Comparison of ENCODE assay signal across 8 cellular contexts in the genomic region with DNA sequence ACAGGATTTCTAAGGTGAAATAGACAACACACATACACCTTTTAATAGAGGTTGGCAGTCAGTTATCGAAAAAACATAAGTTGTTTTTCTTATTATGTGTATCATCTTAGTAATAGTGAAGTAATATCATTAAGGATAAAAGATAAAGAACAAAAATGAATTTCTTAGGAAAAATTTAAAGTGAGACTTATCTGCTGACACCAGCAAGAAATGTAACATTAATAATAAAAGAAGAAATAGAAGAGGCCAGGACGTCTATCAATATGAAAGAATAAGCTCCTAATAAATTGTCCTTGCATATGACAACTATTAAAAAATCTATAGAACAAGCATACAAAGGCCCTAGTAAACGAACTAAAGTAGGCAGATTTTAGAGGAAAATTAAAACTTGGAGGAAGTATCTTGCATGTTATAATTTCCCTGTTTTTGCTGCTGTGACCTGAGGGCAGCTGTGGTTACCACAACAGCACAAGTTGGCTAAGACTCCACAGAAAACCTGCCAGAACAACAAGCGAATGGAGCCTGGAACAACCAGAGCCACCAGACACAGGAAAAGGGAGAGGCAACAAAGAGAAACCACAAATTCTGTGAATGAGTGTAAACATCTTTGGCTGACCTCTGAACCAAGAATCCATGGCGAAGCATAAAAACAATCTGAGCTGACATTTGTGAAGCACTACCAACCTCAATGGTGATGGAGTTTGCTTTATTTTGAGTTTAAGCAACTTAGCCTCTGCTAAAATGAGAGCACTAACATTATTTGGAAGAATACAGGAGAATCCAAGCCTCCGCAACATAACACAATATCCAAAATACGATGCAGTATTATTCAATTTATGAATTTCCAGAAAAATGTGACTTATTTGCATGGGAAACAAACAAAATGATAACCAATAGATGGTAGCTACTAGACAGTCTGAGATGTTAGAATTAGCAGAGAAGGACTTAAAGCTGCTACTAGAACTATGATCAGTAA.
DNase-seq lines count a peak whose midpoint lies in the region; ATAC-seq lines count a peak whose summit lies in the region.

No MANE protein-coding gene starts in this region.

- no peaks in the 10 kb centered on the region for H3K27me3 ChIP-seq in GM23248 (replicated peaks; ENCODE audit: insufficient read depth)

- peak overlapping the region; percentile 45 for H3K27ac ChIP-seq in GM23248

- H3K9ac ChIP-seq in GM23248, result no peak overlapping the region

- no peak for ATAC-seq in T-helper 17 cell
- no peak for ATAC-seq in HG03460 (IDR thresholded peaks at IDR 0.05; ENCODE audit: unreplicated experiment)

- no peaks in the 10 kb centered on the region for H3K36me3 ChIP-seq in GM23248 (ENCODE audit: low read depth)

- peaks cover 3% of the 10 kb centered on the region for H3K4me1 Mint-ChIP-seq in T-helper 17 cell

- in situ Hi-C loops in GM23248 (cut with MboI), result no loop called here
- in situ Hi-C loops in ACHN (cut with HindIII; ENCODE audit: low pct_ligation_motif_present, low pct_unique_long_range_greater_than_20kb, low sequenced_read_pairs), result no loop called here

- no peaks in the 10 kb centered on the region for H3K79me2 ChIP-seq in GM23248 (ENCODE audit: insufficient read depth)

- DNase-seq in GM23248, result peak; percentile 80
- no peak for DNase-seq in T-helper 17 cell
- peak; percentile 55 for DNase-seq in foreskin melanocyte
- DNase-seq in pulmonary artery endothelial cell (ENCODE audit: low read depth, low spot score), result peak; percentile 78
- no peak for DNase-seq in inferior parietal cortex (ENCODE audit: extremely low spot score)
- no peak for DNase-seq in KG1 (lab: John Stamatoyannopoulos, UW)
- DNase-seq in ACHN, result no peak

- H3K9me2 ChIP-seq in GM23248 (ENCODE audit: insufficient read depth), result no peaks in the 10 kb centered on the region; the same call in 1 of the 2 replicates

- no peaks in the 10 kb centered on the region for H4K20me1 ChIP-seq in GM23248 (ENCODE audit: insufficient read depth)

- H3K4me3 ChIP-seq in GM23248, result no peak overlapping the region

- peaks cover 12% of the 10 kb centered on the region for H3K4me1 ChIP-seq in GM23248 (ENCODE audit: insufficient read depth)

- no peaks in the 10 kb centered on the region for H3K27me3 Mint-ChIP-seq in T-helper 17 cell

- H2AFZ ChIP-seq in GM23248, result peak overlapping the region; percentile 2

- H3K9me3 ChIP-seq in GM23248 (ENCODE audit: low read depth), result no peaks in the 10 kb centered on the region
- H3K9me3 ChIP-seq in T-helper 17 cell (ENCODE audit: control insufficient read depth, low read length, poor library complexity, severe bottlenecking), result no peaks in the 10 kb centered on the region

- peaks cover 4% of the 10 kb centered on the region; the same call in 1 of the 2 replicates for H3F3A ChIP-seq in GM23248 (ENCODE audit: insufficient read depth)

- H3K36me3 Mint-ChIP-seq in T-helper 17 cell (ENCODE audit: low read depth), result no peaks in the 10 kb centered on the region

- no peak overlapping the region for H3K4me3 Mint-ChIP-seq in T-helper 17 cell

- WGBS in GM23248 (ENCODE audit: low coverage in 1 of 2, low lambda C conversion rate in 2 of 2, missing lambda C conversion rate in 2 of 2), 2 experiments, result 44 to 46% methylated on average over 7 of the region's 7 CpGs

- H3K4me2 ChIP-seq in GM23248 (ENCODE audit: unreplicated experiment), result peak overlapping the region; percentile 44

- H3K27ac Mint-ChIP-seq in T-helper 17 cell, result peak overlapping the region; percentile 39

Comparison
In these comparisons a context has a peak if more than half of its experiments do, and no peak if none do; other contexts are left out.
1. DNase-seq: peak in GM23248 (single experiment), foreskin melanocyte (single experiment) and pulmonary artery endothelial cell (single experiment); none in T-helper 17 cell (0 of 3), inferior parietal cortex (single experiment), KG1 (single experiment) and ACHN (single experiment).